ENCODE assay signal across 8 cellular contexts in the genomic region with DNA sequence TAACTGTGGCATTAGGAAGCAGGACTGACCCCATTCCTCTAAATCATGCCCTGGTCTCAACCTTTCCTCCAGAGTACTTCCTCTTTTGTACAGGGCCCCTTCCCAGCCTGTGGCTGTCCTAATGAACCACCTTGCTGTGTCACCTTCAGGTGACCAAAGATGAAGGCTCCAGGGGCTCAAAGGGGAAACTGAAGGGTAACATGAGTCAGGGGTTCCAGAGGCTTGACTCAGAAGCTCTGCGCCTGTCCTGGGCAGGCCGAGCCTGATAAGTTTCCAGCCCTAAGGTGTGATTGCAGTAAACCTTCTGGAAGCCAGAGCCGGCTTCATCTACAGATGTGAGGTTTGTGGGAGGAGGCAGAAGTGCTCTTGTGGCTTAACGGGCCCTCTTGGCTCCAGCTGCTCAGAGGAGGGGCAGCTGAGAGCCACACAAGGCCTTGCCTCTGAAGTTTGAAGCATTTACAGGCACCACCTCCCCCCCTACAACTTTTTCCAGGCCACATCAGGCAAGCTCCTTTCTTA.
DNase-seq lines count a peak whose midpoint lies in the region; ATAC-seq lines count a peak whose summit lies in the region.

No MANE protein-coding gene starts in this region.

- peak; percentile 8 for DNase-seq in NK-92 treated with Interleukin-12 subunit alpha and Interleukin-12 subunit beta, amount 100 ng/mL, for 24 hours (lab: John Stamatoyannopoulos, UW)
- DNase-seq in NK-92 (lab: John Stamatoyannopoulos, UW; ENCODE audit: unreplicated experiment) (no peak), UCSD-AML1 (lab: John Stamatoyannopoulos, UW; ENCODE audit: unreplicated experiment) (peak; percentile 64), SK-N-DZ (ENCODE audit: low spot score) (no peak)
- peak; percentile 42 to 78 (median 49) for DNase-seq in stimulated activated CD4-positive, alpha-beta T cell treated with anti-CD3 and anti-CD28 coated beads, TNF-alpha, amount 100 ng/mL, for 24 hours (ENCODE audit: low read depth in 3 of 3)

- ATAC-seq in HG03159 (IDR thresholded peaks at IDR 0.05; ENCODE audit: unreplicated experiment) (peak; percentile 48), esophagus mucosa (peak; percentile 40), HG03457 (IDR thresholded peaks at IDR 0.05; ENCODE audit: unreplicated experiment) (no peak)

Comparison
In these comparisons a context has a peak if more than half of its experiments do, and no peak if none do; other contexts are left out.
1. DNase-seq: peak in NK-92 treated with Interleukin-12 subunit alpha and Interleukin-12 subunit beta, amount 100 ng/mL, for 24 hours (single experiment), UCSD-AML1 (single experiment) and stimulated activated CD4-positive, alpha-beta T cell treated with anti-CD3 and anti-CD28 coated beads, TNF-alpha, amount 100 ng/mL, for 24 hours (3 of 3); none in NK-92 (single experiment) and SK-N-DZ (single experiment).